ENCODE assay signal across 29 cellular contexts in genomic region chr4:136709897-136710296, GRCh38.
"Had no signal": no experiment of that assay in that cellular context is flagged by ENCODE, and none has a peak within 500 bp of the region (broad histone marks: within the 10 kb centered on the region; RNA-seq: fewer than 3 reads in every experiment).

No MANE protein-coding gene starts in this region.

- H3K9me3 ChIP-seq: adrenal gland, body of pancreas, breast epithelium had no signal

- H3K4me1 ChIP-seq: adrenal gland, body of pancreas, breast epithelium had no signal

- H3K27ac ChIP-seq: adrenal gland, body of pancreas, brain microvascular endothelial cell, breast epithelium, VCaP had no signal

- H3K4me3 ChIP-seq: adrenal gland, body of pancreas, breast epithelium had no signal

- ATAC-seq: activated CD8-positive, alpha-beta memory T cell treated with anti-CD3 and anti-CD28 coated beads, Interleukin-2, amount 10 ng/mL, durations not matched to agents 7 days and 5 days; activated CD8-positive, alpha-beta T cell treated with anti-CD3 and anti-CD28 coated beads, Interleukin-2, amount 10 ng/mL, durations not matched to agents 7 days and 5 days; activated naive CD4-positive, alpha-beta T cell treated with anti-CD3 and anti-CD28 coated beads, Interleukin-2, amount 50 U/mL, for 72 hours; body of pancreas had no signal

- H3K36me3 ChIP-seq: adrenal gland, brain microvascular endothelial cell, breast epithelium had no signal

- DNase-seq: activated B cell treated with CpG ODN at 0.5 μM for 24 hours; activated CD4-positive, alpha-beta memory T cell treated with anti-CD3 and anti-CD28 coated beads, Interleukin-2, amount 10 ng/mL, durations not matched to agents 7 days and 5 days; activated CD4-positive, alpha-beta T cell treated with anti-CD3 and anti-CD28 coated beads for 48 hours; activated CD4-positive, alpha-beta T cell treated with anti-CD3 and anti-CD28 coated beads, Interleukin-2, amount 10 ng/mL, durations not matched to agents 7 days and 5 days; activated CD4-positive, alpha-beta T cell treated with anti-CD3 and anti-CD28 coated beads, Interleukin-2, amount 50 U/mL, for 48 hours; activated CD4-positive, CD25-positive, alpha-beta regulatory T cell treated with anti-CD3 and anti-CD28 coated beads, Interleukin-2, amount 50 U/mL, for 72 hours; activated CD8-positive, alpha-beta memory T cell treated with anti-CD3 and anti-CD28 coated beads for 24 hours; activated CD8-positive, alpha-beta memory T cell treated with anti-CD3 and anti-CD28 coated beads, Interleukin-2, amount 10 ng/mL, durations not matched to agents 7 days and 5 days; activated CD8-positive, alpha-beta memory T cell treated with anti-CD3 and anti-CD28 coated beads, Interleukin-2, amount 50 U/mL, for 48 hours; activated CD8-positive, alpha-beta T cell treated with anti-CD3 and anti-CD28 coated beads, Interleukin-2, amount 10 ng/mL, durations not matched to agents 7 days and 5 days; activated effector memory CD4-positive, alpha-beta T cell treated with Interleukin-2 at 50 U/mL for 16 hours; activated gamma-delta T cell; activated naive CD4-positive, alpha-beta T cell treated with anti-CD3 and anti-CD28 coated beads, Interleukin-2, amount 10 ng/mL, durations not matched to agents 7 days and 5 days; activated naive CD4-positive, alpha-beta T cell treated with Interleukin-2 at 50 U/mL for 16 hours; activated naive CD8-positive, alpha-beta T cell treated with anti-CD3 and anti-CD28 coated beads for 36 hours; activated T-cell treated with anti-CD3 and anti-CD28 coated beads, Interleukin-2, amount 50 U/mL, for 24 hours; activated T-cell treated with anti-CD3 and anti-CD28 coated beads, Interleukin-2, amount 50 U/mL, for 48 hours; adrenal gland; amniotic stem cell; aorta; body of pancreas; brain microvascular endothelial cell; central memory CD4-positive, alpha-beta T cell; T-helper 1 cell; T-helper 2 cell; T-helper 9 cell had no signal

- H3K27me3 ChIP-seq: adrenal gland, body of pancreas, brain microvascular endothelial cell, breast epithelium had no signal
